Comparison of ENCODE assay signal across 31 cellular contexts in genomic region chr6:79089552-79090404, GRCh38.
"Had no signal": no experiment of that assay in that cellular context is flagged by ENCODE, and none has a peak within 500 bp of the region (broad histone marks: within the 10 kb centered on the region; RNA-seq: fewer than 3 reads in every experiment).

No MANE protein-coding gene starts in this region.

- H2AFZ ChIP-seq: neural progenitor cell, parathyroid adenoma had no signal

- H3K27ac ChIP-seq: neural progenitor cell, ovary, parathyroid adenoma, psoas muscle, skin epidermis, spleen, suprapubic skin, testis, tibial artery, transverse colon, upper lobe of right lung, uterus had no signal

- H3K4me3 ChIP-seq: neural progenitor cell, ovary, psoas muscle, skin epidermis, smooth muscle cell, spleen, suprapubic skin, testis, tibial artery, transverse colon, upper lobe of right lung, uterus had no signal

- H3K9ac ChIP-seq: neural progenitor cell, parathyroid adenoma had no signal

- H3K9me3 ChIP-seq: ovary, psoas muscle, spleen, suprapubic skin, testis, tibial artery, transverse colon, upper lobe of right lung, uterus had no signal

- H3K9me3 Mint-ChIP-seq: natural killer cell; nephron; neural progenitor cell; stimulated activated memory B cell treated with anti-CD40 and anti-IgM and Interleukin-4, amounts not matched to agents 10 μg/mL and 1 μg/mL and 100 μg/mL, for 72 hours; stimulated activated naive CD8-positive, alpha-beta T cell treated with anti-CD3 and anti-CD28 coated beads, Interleukin-15, amount 100 ng/mL, for 72 hours; type B pancreatic cell had no signal

- H3K4me1 Mint-ChIP-seq: natural killer cell; nephron; neural progenitor cell; stimulated activated memory B cell treated with anti-CD40 and anti-IgM and Interleukin-4, amounts not matched to agents 10 μg/mL and 1 μg/mL and 100 μg/mL, for 72 hours; stimulated activated naive CD8-positive, alpha-beta T cell treated with anti-CD3 and anti-CD28 coated beads, Interleukin-15, amount 100 ng/mL, for 72 hours had no signal

- DNase-seq: natural killer cell; occipital lobe; ovary; posterior cingulate gyrus; psoas muscle; right cardiac atrium; spleen; stimulated activated CD4-positive, alpha-beta T cell treated with anti-CD3 and anti-CD28 coated beads, Interleukin-12 subunit alpha, Interleukin-12 subunit beta, amount 100 ng/mL, for 4 hours; stimulated activated CD4-positive, alpha-beta T cell treated with anti-CD3 and anti-CD28 coated beads, Interleukin-1b, Interleukin-23, amount 100 ng/mL, for 48 hours; stimulated activated CD4-positive, alpha-beta T cell treated with anti-CD3 and anti-CD28 coated beads, Interleukin-4, amount 100 ng/mL, for 1 hour; stimulated activated CD4-positive, alpha-beta T cell treated with anti-CD3 and anti-CD28 coated beads, Interleukin-4, amount 100 ng/mL, for 4 hours; stimulated activated CD8-positive, alpha-beta memory T cell treated with anti-CD3 and anti-CD28 coated beads, Interleukin-4, amount 100 ng/mL, for 48 hours; stimulated activated naive CD4-positive, alpha-beta T cell; stimulated activated naive CD8-positive, alpha-beta T cell treated with anti-CD3 and anti-CD28 coated beads, Interleukin-15, amount 100 ng/mL, for 72 hours; stimulated activated naive CD8-positive, alpha-beta T cell treated with anti-CD3 and anti-CD28 coated beads, Interleukin-15, Interleukin-2, amounts not matched to agents 100 U/mL and 50 U/mL, for 24 hours; substantia nigra; testis; tibial artery; transverse colon; upper lobe of right lung; uterus had no signal

- ATAC-seq: natural killer cell; psoas muscle; right cardiac atrium; sciatic nerve; stimulated activated memory B cell treated with anti-CD40 and anti-IgM and Interleukin-4, amounts not matched to agents 10 μg/mL and 1 μg/mL and 100 μg/mL, for 72 hours; stimulated activated naive CD8-positive, alpha-beta T cell treated with anti-CD3 and anti-CD28 coated beads, Interleukin-15, amount 100 ng/mL, for 72 hours; stimulated activated naive CD8-positive, alpha-beta T cell treated with anti-CD3 and anti-CD28 coated beads, Interleukin-15, Interleukin-2, amounts not matched to agents 100 U/mL and 50 U/mL, for 24 hours; upper lobe of right lung had no signal

- H3K79me2 ChIP-seq: parathyroid adenoma had no signal

- H3K27ac Mint-ChIP-seq: natural killer cell; nephron; neural progenitor cell; progenitor cell of endocrine pancreas; stimulated activated memory B cell treated with anti-CD40 and anti-IgM and Interleukin-4, amounts not matched to agents 10 μg/mL and 1 μg/mL and 100 μg/mL, for 72 hours; type B pancreatic cell had no signal

- H3K4me1 ChIP-seq: neural progenitor cell, parathyroid adenoma, psoas muscle, spleen, suprapubic skin, testis, tibial artery, transverse colon, upper lobe of right lung, uterus had no signal

- H3K4me3 Mint-ChIP-seq: natural killer cell; nephron; neural progenitor cell; stimulated activated memory B cell treated with anti-CD40 and anti-IgM and Interleukin-4, amounts not matched to agents 10 μg/mL and 1 μg/mL and 100 μg/mL, for 72 hours; stimulated activated naive CD8-positive, alpha-beta T cell treated with anti-CD3 and anti-CD28 coated beads, Interleukin-15, amount 100 ng/mL, for 72 hours; type B pancreatic cell had no signal

- H3K36me3 Mint-ChIP-seq: natural killer cell; neural progenitor cell; stimulated activated memory B cell treated with anti-CD40 and anti-IgM and Interleukin-4, amounts not matched to agents 10 μg/mL and 1 μg/mL and 100 μg/mL, for 72 hours; type B pancreatic cell had no signal

- H3K4me2 ChIP-seq: neural progenitor cell, smooth muscle cell had no signal

- H3K27me3 ChIP-seq: neural progenitor cell, ovary, suprapubic skin, testis, tibial artery, transverse colon, upper lobe of right lung, uterus had no signal

- H3K36me3 ChIP-seq: neural progenitor cell, ovary, spleen, suprapubic skin, tibial artery, transverse colon, upper lobe of right lung, uterus had no signal
